ENCODE assay signal across 20 cellular contexts in the genomic region with DNA sequence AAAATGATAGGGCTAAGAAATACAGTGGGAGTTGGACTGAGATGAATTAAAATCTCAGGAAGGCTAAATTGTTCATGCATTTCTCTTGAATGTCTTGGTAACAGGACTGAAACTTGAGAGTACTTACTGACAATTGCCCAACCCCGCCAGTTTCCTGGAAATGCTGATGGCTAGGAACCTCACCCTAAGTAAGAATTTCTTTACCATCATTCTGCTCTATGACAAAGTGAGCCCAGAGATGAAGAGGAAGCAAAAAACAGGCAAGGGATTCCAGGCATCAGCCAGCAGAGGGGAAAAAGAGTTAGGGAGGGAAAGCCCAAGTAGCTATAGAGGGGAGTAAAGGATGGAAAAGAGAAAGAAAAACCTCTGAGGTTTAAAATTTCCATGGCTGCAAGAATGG.
DNase-seq lines count a peak whose midpoint lies in the region; ATAC-seq, FAIRE-seq and TF ChIP-seq lines count a peak whose summit lies in the region.
"Had no signal": no experiment of that assay in that cellular context is flagged by ENCODE, and none has a peak within 500 bp of the region (broad histone marks: within the 10 kb centered on the region; RNA-seq: fewer than 3 reads in every experiment).

No MANE protein-coding gene starts in this region.

- POLR2A ChIA-PET in H1 (lab: Charles Lee; ENCODE audit: partially characterized antibody): no interaction called here

- no peak overlapping the region for H2BK12ac ChIP-seq in H1 (ENCODE audit: low read depth, low read length)

- no peak overlapping the region for H3K14ac ChIP-seq in H1 (ENCODE audit: insufficient read length)

- no peak overlapping the region for H3K9ac ChIP-seq in H1 (replicated peaks in 1 of 4; ENCODE audit: extremely low read depth in 1 of 4, low read depth in 3 of 4, low read length in 3 of 4)
- H3K9ac ChIP-seq: neural progenitor cell had no signal

- TF ChIP-seq CTCF in H1 (IDR thresholded peaks at IDR 0.05; ENCODE audit: control extremely low read depth in 1 of 3, insufficient read depth in 1 of 3, low read depth in 1 of 3, low read length in 3 of 3) (no peak), tibial artery (IDR thresholded peaks at IDR 0.05) (no peak)

- CTCF ChIA-PET in H1 (lab: Charles Lee; ENCODE audit: partially characterized antibody): interaction anchor here (0.9 to 1.7 kb wide), 8 partner anchors 16 to 221 kb away, joined by 3 to 4 read pairs (median 4); no protein-coding TSS in a partner anchor

- no peaks in the 10 kb centered on the region for H3K23me2 ChIP-seq in H1 (ENCODE audit: low read depth, low read length)

- no peak for TF ChIP-seq EP300 in H1 (IDR thresholded peaks at IDR 0.05; ENCODE audit: borderline replicate concordance in 1 of 2, low read depth in 2 of 2, low read length in 2 of 2)

- H3K79me2 ChIP-seq in H1 (ENCODE audit: control insufficient read depth in 1 of 2, insufficient read depth in 2 of 2, low read length in 2 of 2): no peaks in the 10 kb centered on the region

- no peak for FAIRE-seq in H1 (lab: Jason Lieb, UNC)

- H3K9me3 ChIP-seq in H1 (ENCODE audit: insufficient read depth in 2 of 2, low read depth in 1 of 2, low read length in 1 of 2): no peaks in the 10 kb centered on the region
- H3K9me3 ChIP-seq in tibial artery: no peaks in the 10 kb centered on the region
- H3K9me3 ChIP-seq: colonic mucosa, esophagus squamous epithelium, uterus had no signal

- 0 out of 2 replicates have a peak overlapping the region, but pooled peaks have one; percentile 63 for H2AFZ ChIP-seq in H1 (ENCODE audit: low read length)

- intact Hi-C loops in tibial artery (cut with DNase I; ENCODE audit: low total_unique reads): no loop called here

- no peak overlapping the region for H2BK15ac ChIP-seq in H1 (ENCODE audit: low read length)

- no peak overlapping the region for H3K4me3 ChIP-seq in H1 (ENCODE audit: extremely low read depth in 1 of 4, insufficient read depth in 2 of 4, low read depth in 3 of 4, low read length in 4 of 4)
- no peak overlapping the region for H3K4me3 ChIP-seq in tibial artery
- H3K4me3 ChIP-seq: colonic mucosa, esophagus squamous epithelium, neural progenitor cell, uterus had no signal

- 0 out of 4 replicates have a peak overlapping the region, but pooled peaks of 1 of the 2 experiments have one; percentile 5 for H3K4me2 ChIP-seq in H1 (ENCODE audit: insufficient read depth in 1 of 2, low read depth in 2 of 2, low read length in 2 of 2)
- H3K4me2 ChIP-seq: neural progenitor cell had no signal

- H4K8ac ChIP-seq in H1 (ENCODE audit: extremely low read depth, insufficient read depth, low read length): no peak overlapping the region

- H3K18ac ChIP-seq in H1 (ENCODE audit: extremely low read depth, low read length): no peak overlapping the region

- H3K79me1 ChIP-seq in H1 (ENCODE audit: low read depth, low read length): no peaks in the 10 kb centered on the region

- H3K56ac ChIP-seq in H1 (replicated peaks; ENCODE audit: insufficient read length, low read depth, low read length): no peak overlapping the region

- H4K20me1 ChIP-seq in H1 (replicated peaks in 1 of 2; ENCODE audit: control insufficient read depth in 1 of 2, insufficient read depth in 2 of 2, low read length in 2 of 2): no peaks in the 10 kb centered on the region

- H3K4ac ChIP-seq in H1 (replicated peaks; ENCODE audit: insufficient read length, low read depth, low read length): no peak overlapping the region

- ATAC-seq in GM18909 (IDR thresholded peaks at IDR 0.05; ENCODE audit: poor library complexity, unreplicated experiment): no peak
- no peak for ATAC-seq in HG02763 (IDR thresholded peaks at IDR 0.05; ENCODE audit: unreplicated experiment)
- ATAC-seq: Right ventricle myocardium inferior had no signal

- H3K27ac ChIP-seq in H1 (ENCODE audit: low read depth, low read length): no peak overlapping the region
- no peak overlapping the region for H3K27ac ChIP-seq in tibial artery
- H3K27ac ChIP-seq: C4-2B, colonic mucosa, esophagus squamous epithelium, neural progenitor cell, uterus had no signal

- no peak for TF ChIP-seq RAD21 in H1 (IDR thresholded peaks at IDR 0.05 in 1 of 2, conservative IDR thresholded peaks at IDR 0.05 in 1 of 2; ENCODE audit: low read depth in 2 of 2, low read length in 2 of 2)

- no peak overlapping the region for H3K23ac ChIP-seq in H1 (ENCODE audit: insufficient read length)

- H4K5ac ChIP-seq in H1 (ENCODE audit: insufficient read length, low read depth, low read length): no peak overlapping the region

- no peak overlapping the region for H2BK120ac ChIP-seq in H1 (replicated peaks; ENCODE audit: low read depth, low read length)

- peaks cover 0 to 2% (median 0%) of the 10 kb centered on the region in 4 experiments; a peak in 1 of 7 replicates for H3K4me1 ChIP-seq in H1 (replicated peaks in 1 of 4; ENCODE audit: control insufficient read depth in 3 of 4, insufficient read depth in 4 of 4, low read length in 3 of 4)
- no peaks in the 10 kb centered on the region for H3K4me1 ChIP-seq in tibial artery
- H3K4me1 ChIP-seq: colonic mucosa, esophagus squamous epithelium, uterus had no signal

- 88% methylated on average over 1 of the region's 1 CpG; no CpG with 5 or more reads in 1 of the 2 experiments for WGBS in H1 (ENCODE audit: extremely low coverage in 1 of 2, insufficient coverage in 1 of 2, insufficient read length in 1 of 2, insufficient replicate concordance in 2 of 2, low coverage in 1 of 2, low lambda C conversion rate in 2 of 2, missing lambda C conversion rate in 1 of 2), 2 experiments

- H3K27me3 ChIP-seq in H1 (replicated peaks in 1 of 4; ENCODE audit: control insufficient read depth in 3 of 4, extremely low read depth in 1 of 4, insufficient read depth in 3 of 4, low read length in 3 of 4) (no peaks in the 10 kb centered on the region), tibial artery (no peaks in the 10 kb centered on the region)
- H3K27me3 ChIP-seq: colonic mucosa, esophagus squamous epithelium, neural progenitor cell had no signal

- peak; percentile 48 for DNase-seq in NCI-H226
- DNase-seq in H1 (ENCODE audit: low read depth in 1 of 2, low spot score in 2 of 2): no peak
- DNase-seq in iPS-NIHi11 (ENCODE audit: low spot score): peak; percentile 10
- DNase-seq in renal cortical epithelial cell (ENCODE audit: low read depth): peak; percentile 31
- no peak for DNase-seq in tibial artery
- no peak for DNase-seq in epidermal melanocyte (ENCODE audit: insufficient read length, low spot score)
- DNase-seq: activated B cell treated with CpG ODN at 0.5 μM for 24 hours; amniotic stem cell; DMS79 treated with DMSO at 0.1 percent for 48 hours; effector memory CD4-positive, alpha-beta T cell; esophagus squamous epithelium; NCI-H2171; stimulated activated naive CD4-positive, alpha-beta T cell; uterus had no signal

- H4K91ac ChIP-seq in H1 (replicated peaks; ENCODE audit: insufficient read length, low read length): no peak overlapping the region

- H2BK5ac ChIP-seq in H1 (ENCODE audit: low read depth, low read length): no peak overlapping the region

- no peak overlapping the region for H2AK5ac ChIP-seq in H1 (ENCODE audit: low read depth, low read length)

- H3K36me3 ChIP-seq in H1 (ENCODE audit: control insufficient read depth in 2 of 4, insufficient read depth in 4 of 4, low read length in 3 of 4) (no peaks in the 10 kb centered on the region), tibial artery (no peaks in the 10 kb centered on the region)
- H3K36me3 ChIP-seq: colonic mucosa, esophagus squamous epithelium, neural progenitor cell, uterus had no signal

- no peak for TF ChIP-seq POLR2A in H1 (IDR thresholded peaks at IDR 0.05; ENCODE audit: control extremely low read depth in 1 of 2, low read depth in 2 of 2, low read length in 2 of 2)

- no peak overlapping the region for H2BK20ac ChIP-seq in H1 (ENCODE audit: low read length)

TF ChIP-seq in H1, 55 proteins besides CTCF, POLR2A, EP300 and RAD21 (continues in another document):
- TF ChIP-seq SP4 (IDR thresholded peaks at IDR 0.05; ENCODE audit: low read length) (no peak), CHD2 (IDR thresholded peaks at IDR 0.05; ENCODE audit: low read length) (no peak), TCF12 (IDR thresholded peaks at IDR 0.05; ENCODE audit: low read depth, low read length) (no peak), USF2 (IDR thresholded peaks at IDR 0.05; ENCODE audit: low read length) (no peak), EZH2 (IDR thresholded peaks at IDR 0.05; ENCODE audit: low read depth, low read length, severe bottlenecking) (no peak), YY1 (IDR thresholded peaks at IDR 0.05; ENCODE audit: low read depth, low read length) (no peak), EGR1 (IDR thresholded peaks at IDR 0.05; ENCODE audit: borderline replicate concordance, low read depth, low read length) (no peak), KDM1A (IDR thresholded peaks at IDR 0.05; ENCODE audit: borderline replicate concordance, low read length) (no peak), BCL11A (IDR thresholded peaks at IDR 0.05; ENCODE audit: low read depth in 2 of 2, low read length in 2 of 2) (no peak), BACH1 (IDR thresholded peaks at IDR 0.05; ENCODE audit: low read length) (no peak), SIN3A (conservative IDR thresholded peaks at IDR 0.05 in 1 of 2, IDR thresholded peaks at IDR 0.05 in 1 of 2; ENCODE audit: low read depth in 1 of 2, low read length in 2 of 2) (no peak), CTBP2 (IDR thresholded peaks at IDR 0.05; ENCODE audit: borderline replicate concordance, insufficient read depth, insufficient read length, low read length) (no peak), ASH2L (IDR thresholded peaks at IDR 0.05; ENCODE audit: low read length) (no peak), ZNF274 (IDR thresholded peaks at IDR 0.05; ENCODE audit: borderline replicate concordance, extremely low read depth, low read length) (no peak)
- TF ChIP-seq, protein P1, sequence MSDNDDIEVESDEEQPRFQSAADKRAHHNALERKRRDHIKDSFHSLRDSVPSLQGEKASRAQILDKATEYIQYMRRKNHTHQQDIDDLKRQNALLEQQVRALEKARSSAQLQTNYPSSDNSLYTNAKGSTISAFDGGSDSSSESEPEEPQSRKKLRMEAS (IDR thresholded peaks at IDR 0.05): no peak
- TF ChIP-seq, protein P2, sequence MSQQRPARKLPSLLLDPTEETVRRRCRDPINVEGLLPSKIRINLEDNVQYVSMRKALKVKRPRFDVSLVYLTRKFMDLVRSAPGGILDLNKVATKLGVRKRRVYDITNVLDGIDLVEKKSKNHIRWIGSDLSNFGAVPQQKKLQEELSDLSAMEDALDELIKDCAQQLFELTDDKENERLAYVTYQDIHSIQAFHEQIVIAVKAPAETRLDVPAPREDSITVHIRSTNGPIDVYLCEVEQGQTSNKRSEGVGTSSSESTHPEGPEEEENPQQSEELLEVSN (IDR thresholded peaks at IDR 0.05): no peak

Comparison
In these comparisons a context has a peak if more than half of its experiments do, and no peak if none do; other contexts are left out.
1. DNase-seq: peak in NCI-H226 (single experiment), iPS-NIHi11 (single experiment) and renal cortical epithelial cell (single experiment); none in H1 (0 of 2), tibial artery (0 of 2) and epidermal melanocyte (single experiment).